ENCODE assay signal across 8 cellular contexts in genomic region chr19:3343619-3344502, GRCh38. TPM values are rescaled to one million over a fixed set of nuclear protein-coding genes. Genes with fewer than 3 reads are reported as not detected.
DNase-seq lines count a peak whose midpoint lies in the region; ATAC-seq and TF ChIP-seq lines count a peak whose summit lies in the region.

No MANE protein-coding gene starts in this region.

- peak overlapping the region in 2 of 5 donors; percentile 41 to 62 for H3K9ac ChIP-seq in subcutaneous abdominal adipose tissue (ENCODE audit: low read length in 5 of 5)

- peak; percentile 59 for TF ChIP-seq POLR2A in right lobe of liver (IDR thresholded peaks at IDR 0.05)

- no peaks in the 10 kb centered on the region for H3K27me3 Mint-ChIP-seq in CD8-positive, alpha-beta T cell (ENCODE audit: low read depth)

- peaks cover 5% of the 10 kb centered on the region for H3K4me1 ChIP-seq in CD8-positive, alpha-beta T cell (ENCODE audit: insufficient read depth, low read length)
- peaks cover 0 to 44% (median 18%) of the 10 kb centered on the region in 4 donors for H3K4me1 ChIP-seq in right lobe of liver
- H3K4me1 ChIP-seq in subcutaneous abdominal adipose tissue (ENCODE audit: control insufficient read depth in 5 of 5, insufficient read depth in 5 of 5, low read length in 5 of 5): peaks cover 6 to 34% (median 27%) of the 10 kb centered on the region in 5 donors

- H3K9me3 ChIP-seq in CD8-positive, alpha-beta T cell (ENCODE audit: low read length): no peaks in the 10 kb centered on the region
- H3K9me3 ChIP-seq in right lobe of liver (no peaks in the 10 kb centered on the region), subcutaneous abdominal adipose tissue (ENCODE audit: control insufficient read depth in 5 of 5, low read length in 5 of 5) (no peaks in the 10 kb centered on the region)

- CTCF ChIA-PET in CD8-positive, alpha-beta T cell (lab: Charles Lee): interaction anchor here (0.8 to 3.1 kb wide), 2 partner anchors 86 to 94 kb away, joined by 3 to 26 read pairs; no protein-coding TSS in a partner anchor

- H3K9me3 Mint-ChIP-seq in CD8-positive, alpha-beta T cell: no peaks in the 10 kb centered on the region

- no peak overlapping the region for H3K27ac ChIP-seq in CD8-positive, alpha-beta T cell (ENCODE audit: low read depth, low read length)
- peak overlapping the region; percentile 60 to 79 (median 68) for H3K27ac ChIP-seq in right lobe of liver
- H3K27ac ChIP-seq in subcutaneous abdominal adipose tissue (ENCODE audit: low read depth, low read length): peak overlapping the region; percentile 77

- TF ChIP-seq CTCF in CD8-positive, alpha-beta T cell (IDR thresholded peaks at IDR 0.05): no peak
- TF ChIP-seq CTCF in right lobe of liver (IDR thresholded peaks at IDR 0.05): peak; percentile 6 to 36 (median 30)

- peak overlapping the region; percentile 60 for H3K27ac Mint-ChIP-seq in CD8-positive, alpha-beta T cell

- H3K4me3 ChIP-seq in CD8-positive, alpha-beta T cell (ENCODE audit: low read depth, low read length): peak overlapping the region; percentile 27
- peak overlapping the region in 2 of 3 donors; percentile 12 to 23 for H3K4me3 ChIP-seq in right lobe of liver
- H3K4me3 ChIP-seq in subcutaneous abdominal adipose tissue (ENCODE audit: low read depth in 1 of 5, low read length in 5 of 5): peak overlapping the region in 3 of 5 donors; percentile 51 to 57 (median 56)

- no peaks in the 10 kb centered on the region for H3K27me3 ChIP-seq in CD8-positive, alpha-beta T cell (ENCODE audit: insufficient read depth, low read length)
- H3K27me3 ChIP-seq in right lobe of liver: no peaks in the 10 kb centered on the region
- no peaks in the 10 kb centered on the region for H3K27me3 ChIP-seq in subcutaneous abdominal adipose tissue (ENCODE audit: control insufficient read depth in 5 of 5, insufficient read depth in 4 of 5, low read length in 5 of 5)

- DNase-seq in CD8-positive, alpha-beta T cell: peak in 3 of 7 experiments; percentile 27 to 60 (median 38)
- DNase-seq in HuH-7.5 (ENCODE audit: low spot score) (peak; percentile 75), SW480 (ENCODE audit: low spot score) (peak; percentile 80), cerebellar cortex (ENCODE audit: low spot score) (peak; percentile 93), right lobe of liver (peak; percentile 86 to 96 (median 94)), NCI-H2081 (lab: John Stamatoyannopoulos, UW) (no peak), NCI-H146 treated with DMSO at 0.1 percent for 48 hours (lab: John Stamatoyannopoulos, UW; ENCODE audit: unreplicated experiment) (no peak)

- peaks cover 8% of the 10 kb centered on the region for H3K4me1 Mint-ChIP-seq in CD8-positive, alpha-beta T cell (ENCODE audit: low read depth)

- intact Hi-C loops in CD8-positive, alpha-beta T cell (cut with DNase I, micrococcal nuclease): no loop called here
- intact Hi-C loops in right lobe of liver (cut with DNase I): loop anchor here in 1 of 2 donors (10.0 kb wide), 1 partner anchor 91 kb away; no protein-coding TSS in a partner anchor

- peak overlapping the region; percentile 64 for H3K4me3 Mint-ChIP-seq in CD8-positive, alpha-beta T cell

- peak; percentile 93 for ATAC-seq in CD8-positive, alpha-beta T cell
- ATAC-seq in right lobe of liver: peak; percentile 76 to 88 (median 85)

- no peaks in the 10 kb centered on the region for H3K36me3 Mint-ChIP-seq in CD8-positive, alpha-beta T cell

- POLR2A ChIA-PET in CD8-positive, alpha-beta T cell (lab: Charles Lee): interaction anchor here (1.1 kb wide), 1 partner anchor 9 kb away, joined by 4 read pairs; no protein-coding TSS in a partner anchor

- WGBS in right lobe of liver (ENCODE audit: insufficient coverage, low coverage, low lambda C conversion rate, missing lambda C conversion rate): 8% methylated on average over 14 of the region's 26 CpGs

- H3K36me3 ChIP-seq in CD8-positive, alpha-beta T cell (ENCODE audit: insufficient read depth, low read length): no peaks in the 10 kb centered on the region
- no peaks in the 10 kb centered on the region for H3K36me3 ChIP-seq in right lobe of liver
- no peaks in the 10 kb centered on the region for H3K36me3 ChIP-seq in subcutaneous abdominal adipose tissue (ENCODE audit: control insufficient read depth in 5 of 5, insufficient read depth in 5 of 5, low read length in 5 of 5)

RNA-seq across cellular contexts. Expression of gene NFIC, which starts 22.5 kb away (rescaled TPM):
- total RNA-seq in CD8-positive, alpha-beta T cell: 10 to 100 TPM; 16.5 to 17.5 TPM
- total RNA-seq in right lobe of liver: 100 to 1,000 TPM in 4 of 6 experiments, 10 to 100 TPM in 2; 94.6 to 168 (median 120) TPM

Comparison
In these comparisons a context has a peak if more than half of its experiments do, and no peak if none do; other contexts are left out.
1. DNase-seq: peak in HuH-7.5 (single experiment), SW480 (single experiment), cerebellar cortex (single experiment) and right lobe of liver (3 of 3); none in NCI-H2081 (0 of 2) and NCI-H146 treated with DMSO at 0.1 percent for 48 hours (single experiment).
2. RNA of gene NFIC, which starts 22.5 kb away (total RNA-seq): 94.6 to 168 TPM in right lobe of liver; 16.5 to 17.5 TPM in CD8-positive, alpha-beta T cell; every median in the first group is over 4 times any median in the second.
3. Peak in every context shown above with its lines, with median percentiles within 50 percentile points of each other: H3K4me3 ChIP-seq.